ENCODE assay signal across 18 cellular contexts in genomic region chr11:111354601-111354891, GRCh38. TPM values are rescaled to one million over a fixed set of nuclear protein-coding genes. Genes with fewer than 3 reads are reported as not detected.
A peak's percentile ranks its signal among the peaks of the same experiment; 100 is the strongest.
DNase-seq lines count a peak whose midpoint lies in the region; ATAC-seq and TF ChIP-seq lines count a peak whose summit lies in the region.
"Had no signal": no experiment of that assay in that cellular context is flagged by ENCODE, and none has a peak within 500 bp of the region (broad histone marks: within the 10 kb centered on the region; RNA-seq: fewer than 3 reads in every experiment).

No MANE protein-coding gene starts in this region.

- peaks cover 12 to 35% (median 18%) of the 10 kb centered on the region in 10 experiments; a peak in 18 of 20 replicates for H3K4me1 ChIP-seq in BLaER1 treated with 17β-estradiol and CSF1 and Interleukin-3, amounts not matched to agents 10 nM and 100 nM
- peaks cover 82% of the 10 kb centered on the region for H3K4me1 ChIP-seq in Karpas-422 (ENCODE audit: low read length)
- H3K4me1 ChIP-seq in testis: peaks cover 20% of the 10 kb centered on the region
- H3K4me1 ChIP-seq in sigmoid colon: no peaks in the 10 kb centered on the region
- peaks cover 10% of the 10 kb centered on the region for H3K4me1 ChIP-seq in ovary (ENCODE audit: insufficient read depth)

- peaks cover 0 to 8% (median 0%) of the 10 kb centered on the region in 11 experiments; a peak in 6 of 22 replicates for H3K9me3 ChIP-seq in BLaER1 treated with 17β-estradiol and CSF1 and Interleukin-3, amounts not matched to agents 10 nM and 100 nM (replicated peaks in 1 of 11)
- H3K9me3 ChIP-seq in Karpas-422 (ENCODE audit: low read length) (no peaks in the 10 kb centered on the region), testis (no peaks in the 10 kb centered on the region), sigmoid colon (no peaks in the 10 kb centered on the region), ovary (no peaks in the 10 kb centered on the region)

- DNase-seq in Karpas-422 (peak; percentile 69), naive B cell (no peak), testis (no peak), sigmoid colon (no peak), ovary (no peak)
- DNase-seq: ACHN; CD8-positive, alpha-beta T cell; COR-L47; DMS153; DMS79 treated with DMSO at 0.1 percent for 48 hours; EL; HCEC 1CT; HFFc6 had no signal

- H2AFZ ChIP-seq in Karpas-422 (ENCODE audit: low read length): no peak overlapping the region

- peaks cover 0 to 16% (median 0%) of the 10 kb centered on the region in 11 experiments; a peak in 3 of 22 replicates for H4K20me1 ChIP-seq in BLaER1 treated with 17β-estradiol and CSF1 and Interleukin-3, amounts not matched to agents 10 nM and 100 nM
- H4K20me1 ChIP-seq in Karpas-422 (ENCODE audit: insufficient read depth, low read depth, low read length): peaks cover 65% of the 10 kb centered on the region

- no peaks in the 10 kb centered on the region for H3K27me3 ChIP-seq in BLaER1 treated with 17β-estradiol and CSF1 and Interleukin-3, amounts not matched to agents 10 nM and 100 nM
- H3K27me3 ChIP-seq in Karpas-422 (ENCODE audit: low read length) (no peaks in the 10 kb centered on the region), testis (no peaks in the 10 kb centered on the region), sigmoid colon (no peaks in the 10 kb centered on the region), ovary (no peaks in the 10 kb centered on the region)

- TF ChIP-seq CTCF in testis (IDR thresholded peaks at IDR 0.05): no peak
- no peak for TF ChIP-seq CTCF in sigmoid colon (IDR thresholded peaks at IDR 0.05)
- no peak for TF ChIP-seq CTCF in ovary (IDR thresholded peaks at IDR 0.05)

- 82 to 97% methylated on average over 2 of the region's 2 CpGs for WGBS in testis, 2 donors
- WGBS in sigmoid colon, 2 donors: 86% methylated on average over 2 of the region's 2 CpGs
- 91 to 95% (median 93%) methylated on average over 2 of the region's 2 CpGs for WGBS in ovary, 3 donors

- no peak overlapping the region; a peak in 1 of 20 replicates for H3K4me3 ChIP-seq in BLaER1 treated with 17β-estradiol and CSF1 and Interleukin-3, amounts not matched to agents 10 nM and 100 nM
- H3K4me3 ChIP-seq in Karpas-422 (ENCODE audit: low read length) (no peak overlapping the region), testis (no peak overlapping the region), sigmoid colon (no peak overlapping the region), ovary (no peak overlapping the region)

- no peaks in the 10 kb centered on the region for H3K27me3 Mint-ChIP-seq in naive B cell

- TF ChIP-seq EP300 in sigmoid colon (IDR thresholded peaks at IDR 0.05): no peak
- no peak for TF ChIP-seq EP300 in ovary (IDR thresholded peaks at IDR 0.05)

- H3K9ac ChIP-seq in BLaER1 treated with 17β-estradiol and CSF1 and Interleukin-3, amounts not matched to agents 10 nM and 100 nM: no peak overlapping the region
- H3K9ac ChIP-seq in Karpas-422 (ENCODE audit: low read length): no peak overlapping the region

- ATAC-seq in naive B cell (ENCODE audit: low read depth in 2 of 2): no peak
- ATAC-seq in GM18519 (IDR thresholded peaks at IDR 0.05; ENCODE audit: low FRiP score, unreplicated experiment): no peak
- ATAC-seq: CD8-positive, alpha-beta T cell had no signal

- peaks cover 29 to 45% of the 10 kb centered on the region in 2 donors for H3K36me3 Mint-ChIP-seq in naive B cell
- H3K36me3 Mint-ChIP-seq: CD14-positive monocyte; CD8-positive, alpha-beta T cell had no signal

- no peaks in the 10 kb centered on the region for H3K9me2 ChIP-seq in Karpas-422 (replicated peaks; ENCODE audit: insufficient read depth, low read length)

- intact Hi-C loops in testis (cut with DNase I; ENCODE audit: low total_unique reads) (no loop called here), sigmoid colon (cut with DNase I) (no loop called here), ovary (cut with DNase I) (no loop called here)

- peaks cover 0 to 95% (median 75%) of the 10 kb centered on the region in 11 experiments; a peak in 16 of 22 replicates for H3K36me3 ChIP-seq in BLaER1 treated with 17β-estradiol and CSF1 and Interleukin-3, amounts not matched to agents 10 nM and 100 nM
- H3K36me3 ChIP-seq in Karpas-422 (ENCODE audit: insufficient read depth, low read length) (peaks cover 97% of the 10 kb centered on the region), testis (ENCODE audit: low read depth, missing control alignments) (no peaks in the 10 kb centered on the region), sigmoid colon (no peaks in the 10 kb centered on the region), ovary (no peaks in the 10 kb centered on the region)

- H3K4me1 Mint-ChIP-seq in naive B cell: peaks cover 41 to 52% (median 46%) of the 10 kb centered on the region in 3 donors
- H3K4me1 Mint-ChIP-seq: CD14-positive monocyte had no signal

- no peaks in the 10 kb centered on the region for H3K79me2 ChIP-seq in Karpas-422 (ENCODE audit: low read length)

- no peak overlapping the region for H3K4me3 Mint-ChIP-seq in naive B cell
- H3K4me3 Mint-ChIP-seq: CD14-positive monocyte; CD8-positive, alpha-beta T cell; HFFc6 had no signal

- H3K4me2 ChIP-seq in BLaER1 treated with 17β-estradiol and CSF1 and Interleukin-3, amounts not matched to agents 10 nM and 100 nM: peak overlapping the region in 7 of 11 experiments; percentile 1 to 31 (median 23); a peak in 7 of 22 replicates
- no peak overlapping the region for H3K4me2 ChIP-seq in Karpas-422 (ENCODE audit: low read depth, low read length, poor library complexity, severe bottlenecking)

- TF ChIP-seq POLR2A in testis (IDR thresholded peaks at IDR 0.05): no peak
- TF ChIP-seq POLR2A in sigmoid colon (IDR thresholded peaks at IDR 0.05): no peak
- no peak for TF ChIP-seq POLR2A in ovary (IDR thresholded peaks at IDR 0.05)

- peaks cover 0 to 4% (median 0%) of the 10 kb centered on the region in 7 donors for H3K9me3 Mint-ChIP-seq in naive B cell
- H3K9me3 Mint-ChIP-seq: CD8-positive, alpha-beta T cell; HFFc6 had no signal

- peak overlapping the region in 5 of 6 donors; percentile 62 to 93 (median 88) for H3K27ac Mint-ChIP-seq in naive B cell
- H3K27ac Mint-ChIP-seq: CD8-positive, alpha-beta T cell; HFFc6 had no signal

- H3K27ac ChIP-seq in BLaER1 treated with 17β-estradiol and CSF1 and Interleukin-3, amounts not matched to agents 10 nM and 100 nM: peak overlapping the region in 3 of 11 experiments; percentile 7 to 29 (median 18); a peak in 3 of 22 replicates
- H3K27ac ChIP-seq in Karpas-422 (ENCODE audit: low read length) (no peak overlapping the region), testis (peak overlapping the region; percentile 59 to 83), sigmoid colon (no peak overlapping the region), ovary (peak overlapping the region in 1 of 2 donors; percentile 75)

RNA-seq across cellular contexts. Expression of gene POU2AF1, which starts 24.5 kb away (rescaled TPM):
- 803 and 894 TPM in 2 replicates for total RNA-seq in Karpas-422 (2014; rRNA removed; shearing (Covaris generic); ENCODE audit: low replicate concordance)
- polyA plus RNA-seq in naive B cell (ENCODE audit: low read depth in 6 of 6) (100 to 1,000 TPM in 2 of 6 donors, 10 to 100 TPM in 4; 63.6 to 114 (median 89.3) TPM), testis (ENCODE audit: insufficient read depth, low read depth, low replicate concordance) (2.7 TPM), sigmoid colon (10 to 100 TPM in 1 of 3 donors, 1 to 10 TPM in 1, under 1 TPM in 1; 0.92 to 27.0 (median 1.2) TPM), ovary (1 to 10 TPM in 1 of 2 donors, under 1 TPM in 1; 0.29 to 1.2 TPM)
- total RNA-seq in testis (1 to 10 TPM; 2.8 to 4.6 TPM), sigmoid colon (under 1 TPM in 1 of 4 donors, not detected in 3; 0.16 TPM), ovary (1 to 10 TPM in 3 of 7 donors, under 1 TPM in 4; 0.48 to 4.1 (median 0.83) TPM)
- total RNA-seq: A172, H4, HFFc6 had no signal

RNA-seq across cellular contexts. Expression of gene POU2AF3, which starts 56.2 kb away (rescaled TPM):
- total RNA-seq in Karpas-422 (2014; rRNA removed; shearing (Covaris generic); ENCODE audit: low replicate concordance): not detected in 2 replicates
- polyA plus RNA-seq in naive B cell (ENCODE audit: low read depth in 6 of 6): under 1 TPM in 1 of 6 donors, not detected in 5; 0.77 TPM
- total RNA-seq in testis: 1 to 10 TPM; 6.4 to 9.0 TPM
- 11.5 TPM for polyA plus RNA-seq in testis (ENCODE audit: insufficient read depth, low read depth, low replicate concordance)
- 1 to 10 TPM in 3 of 4 donors, under 1 TPM in 1; 0.68 to 4.7 (median 3.2) TPM for total RNA-seq in sigmoid colon
- polyA plus RNA-seq in sigmoid colon: 1 to 10 TPM in 2 of 3 donors, under 1 TPM in 1; 0.92 to 5.8 (median 4.8) TPM
- 10 to 100 TPM in 3 of 7 donors, 1 to 10 TPM in 4; 2.1 to 11.8 (median 8.9) TPM for total RNA-seq in ovary
- polyA plus RNA-seq in ovary: 1 to 10 TPM; 4.5 to 7.4 TPM
- total RNA-seq: A172; CD8-positive, alpha-beta T cell; H4; HFFc6 had no signal
- polyA plus RNA-seq: CD14-positive monocyte had no signal

Comparison
In these comparisons a context has a peak if more than half of its experiments do, and no peak if none do; other contexts are left out.
1. H3K27ac ChIP-seq: peak in testis (2 of 2); none in Karpas-422 (single experiment) and sigmoid colon (0 of 4).
2. RNA of gene POU2AF1, which starts 24.5 kb away (total RNA-seq): 803 to 894 TPM in Karpas-422; 2.8 to 4.6 TPM in testis, 0.48 to 4.1 TPM in ovary and 0.16 TPM in sigmoid colon; every median in the first group is over 100 times any median in the second.